ENCODE assay signal across 9 cellular contexts in genomic region chr2:21422050-21422449, GRCh38.
DNase-seq lines count a peak whose midpoint lies in the region; ATAC-seq and TF ChIP-seq lines count a peak whose summit lies in the region.
"Had no signal": no experiment of that assay in that cellular context is flagged by ENCODE, and none has a peak within 500 bp of the region (broad histone marks: within the 10 kb centered on the region; RNA-seq: fewer than 3 reads in every experiment).

No MANE protein-coding gene starts in this region.

- no peak overlapping the region for H3K4me3 Mint-ChIP-seq in endothelial cell (ENCODE audit: unreplicated experiment)
- H3K4me3 Mint-ChIP-seq in naive thymus-derived CD8-positive, alpha-beta T cell = peak overlapping the region in 1 of 10 donors; percentile 5
- H3K4me3 Mint-ChIP-seq: CD4-positive, CD25-positive, alpha-beta regulatory T cell had no signal

- H3K36me3 ChIP-seq in SK-N-SH (replicated peaks in 1 of 2; ENCODE audit: control insufficient read depth in 1 of 2, insufficient read depth in 2 of 2, low read length in 1 of 2) = no peaks in the 10 kb centered on the region

- no peaks in the 10 kb centered on the region for H3K9me3 Mint-ChIP-seq in endothelial cell (ENCODE audit: unreplicated experiment)
- peaks cover 0 to 19% (median 5%) of the 10 kb centered on the region in 9 donors for H3K9me3 Mint-ChIP-seq in naive thymus-derived CD8-positive, alpha-beta T cell

- TF ChIP-seq CTCF in SK-N-SH (IDR thresholded peaks at IDR 0.05) (peak; percentile 38), endothelial cell (IDR thresholded peaks at IDR 0.05; ENCODE audit: unreplicated experiment) (peak; percentile 71)

- no peaks in the 10 kb centered on the region for H3K79me2 ChIP-seq in SK-N-SH (ENCODE audit: insufficient read depth)

- H3K9ac ChIP-seq in SK-N-SH = no peak overlapping the region

- no peak overlapping the region for H3K4me2 ChIP-seq in SK-N-SH

- WGBS in SK-N-SH (ENCODE audit: low lambda C conversion rate) = 25% methylated on average over 2 of the region's 2 CpGs

- H2AFZ ChIP-seq in SK-N-SH (ENCODE audit: low read depth) = no peak overlapping the region

- no peaks in the 10 kb centered on the region for H3K9me2 ChIP-seq in SK-N-SH

- no peaks in the 10 kb centered on the region for H3K27me3 ChIP-seq in SK-N-SH (ENCODE audit: insufficient read depth)

- CTCF ChIA-PET in SK-N-SH (lab: Yijun Ruan, JAX) = interaction anchor here (0.7 to 2.5 kb wide), 16 partner anchors 9 to 409 kb away, joined by 3 to 13 read pairs (median 3); no protein-coding TSS in a partner anchor

- ATAC-seq in SK-N-SH treated with all-trans-retinoic acid at 6 μM for 48 hours = no peak
- peak; percentile 76 for ATAC-seq in GM21786 (IDR thresholded peaks at IDR 0.05; ENCODE audit: unreplicated experiment)
- ATAC-seq in naive thymus-derived CD8-positive, alpha-beta T cell = no peak

- no peak overlapping the region for H3K27ac Mint-ChIP-seq in endothelial cell (ENCODE audit: unreplicated experiment)
- no peak overlapping the region for H3K27ac Mint-ChIP-seq in naive thymus-derived CD8-positive, alpha-beta T cell
- H3K27ac Mint-ChIP-seq: CD4-positive, CD25-positive, alpha-beta regulatory T cell had no signal

- H3F3A ChIP-seq in SK-N-SH (replicated peaks; ENCODE audit: insufficient read depth) = no peaks in the 10 kb centered on the region

- no peaks in the 10 kb centered on the region for H4K20me1 ChIP-seq in SK-N-SH (ENCODE audit: insufficient read depth)

- H3K4me1 ChIP-seq in SK-N-SH (ENCODE audit: control insufficient read depth in 1 of 2, insufficient read depth in 2 of 2, low read depth in 1 of 2, low read length in 1 of 2) = peaks cover 0 to 3% of the 10 kb centered on the region in 2 experiments; a peak in 1 of 4 replicates

- TF ChIP-seq RAD21 in SK-N-SH (IDR thresholded peaks at IDR 0.05; ENCODE audit: low read length) = peak; percentile 70

- H3K4me3 ChIP-seq in SK-N-SH (ENCODE audit: low read depth in 2 of 2, low read length in 1 of 2) = peak overlapping the region in 1 of 2 experiments; percentile 37; a peak in 1 of 4 replicates

- TF ChIP-seq EP300 in SK-N-SH (IDR thresholded peaks at IDR 0.05; ENCODE audit: borderline replicate concordance in 1 of 2, low read depth in 1 of 2, low read length in 1 of 2) = no peak

- peak; percentile 45 for DNase-seq in SK-N-SH
- peak; percentile 26 for DNase-seq in NCI-H345 treated with DMSO at 0.1 percent for 48 hours (lab: John Stamatoyannopoulos, UW; ENCODE audit: unreplicated experiment)
- peak; percentile 85 for DNase-seq in endothelial cell (ENCODE audit: low spot score)
- no peak for DNase-seq in naive thymus-derived CD8-positive, alpha-beta T cell
- no peak for DNase-seq in epidermal melanocyte (ENCODE audit: insufficient read length, low spot score)
- no peak for DNase-seq in ureter (ENCODE audit: low spot score)

- POLR2A ChIA-PET in SK-N-SH (lab: Yijun Ruan, JAX) = interaction anchor here (0.9 kb wide), 1 partner anchor 18 kb away, joined by 3 read pairs; no protein-coding TSS in a partner anchor
- POLR2A ChIA-PET in naive thymus-derived CD8-positive, alpha-beta T cell (lab: Charles Lee) = no interaction called here

- peaks cover 4% of the 10 kb centered on the region; the same call in 1 of the 2 replicates for H3K9me3 ChIP-seq in SK-N-SH

- H3K27me3 Mint-ChIP-seq in endothelial cell (ENCODE audit: unreplicated experiment) = peaks cover 2% of the 10 kb centered on the region
- H3K27me3 Mint-ChIP-seq in naive thymus-derived CD8-positive, alpha-beta T cell = no peaks in the 10 kb centered on the region
- H3K27me3 Mint-ChIP-seq: CD4-positive, CD25-positive, alpha-beta regulatory T cell had no signal

- H3K36me3 Mint-ChIP-seq in endothelial cell (ENCODE audit: low read depth, unreplicated experiment) = no peaks in the 10 kb centered on the region
- no peaks in the 10 kb centered on the region for H3K36me3 Mint-ChIP-seq in naive thymus-derived CD8-positive, alpha-beta T cell
- H3K36me3 Mint-ChIP-seq: CD4-positive, CD25-positive, alpha-beta regulatory T cell had no signal

- no peaks in the 10 kb centered on the region for H3K4me1 Mint-ChIP-seq in endothelial cell (ENCODE audit: unreplicated experiment)
- H3K4me1 Mint-ChIP-seq in naive thymus-derived CD8-positive, alpha-beta T cell = no peaks in the 10 kb centered on the region
- H3K4me1 Mint-ChIP-seq: CD4-positive, CD25-positive, alpha-beta regulatory T cell had no signal

- H3K27ac ChIP-seq in SK-N-SH (ENCODE audit: low read depth in 2 of 2, low read length in 1 of 2) = no peak overlapping the region

TF ChIP-seq in SK-N-SH, 30 proteins besides CTCF, POLR2A, EP300 and RAD21:
- no peak for TF ChIP-seq EZH2phosphoT487 (IDR thresholded peaks at IDR 0.05; ENCODE audit: borderline replicate concordance, low read depth)
- TF ChIP-seq SMC3 (IDR thresholded peaks at IDR 0.05; ENCODE audit: low read depth, low read length) = peak; percentile 39; the same call in 1 of the 2 replicates

TF ChIP-seq in SK-N-SH treated with all-trans-retinoic acid at 6 μM for 48 hours, 23 proteins besides CTCF, POLR2A, EP300 and RAD21 (continues in another document):
- no peak for TF ChIP-seq SNAI2 (CRISPR knock-in tag; IDR thresholded peaks at IDR 0.05)
- TF ChIP-seq POU6F1 (CRISPR knock-in tag; IDR thresholded peaks at IDR 0.05; ENCODE audit: borderline replicate concordance, low read depth) = no peak
- TF ChIP-seq GLIS3 (CRISPR knock-in tag; IDR thresholded peaks at IDR 0.05) = no peak
- no peak for TF ChIP-seq TCF4 (CRISPR knock-in tag; IDR thresholded peaks at IDR 0.05; ENCODE audit: borderline replicate concordance)
- TF ChIP-seq ZFP3 (CRISPR knock-in tag; IDR thresholded peaks at IDR 0.05) = no peak
- no peak for TF ChIP-seq CREB5 (CRISPR knock-in tag; IDR thresholded peaks at IDR 0.05; ENCODE audit: low read depth)
- TF ChIP-seq ZNF565 (CRISPR knock-in tag; conservative IDR thresholded peaks at IDR 0.05; ENCODE audit: low read depth) = no peak
- TF ChIP-seq CSRNP3 (CRISPR knock-in tag; IDR thresholded peaks at IDR 0.05) = no peak
- TF ChIP-seq BACH2 (CRISPR knock-in tag; IDR thresholded peaks at IDR 0.05; ENCODE audit: borderline replicate concordance) = no peak
- TF ChIP-seq CSDC2 (CRISPR knock-in tag; IDR thresholded peaks at IDR 0.05) = no peak
- TF ChIP-seq TOX (CRISPR knock-in tag; IDR thresholded peaks at IDR 0.05; ENCODE audit: borderline replicate concordance) = no peak

Comparison
In these comparisons a context has a peak if more than half of its experiments do, and no peak if none do; other contexts are left out.
1. DNase-seq: peak in SK-N-SH (single experiment), NCI-H345 treated with DMSO at 0.1 percent for 48 hours (single experiment) and endothelial cell (single experiment); none in naive thymus-derived CD8-positive, alpha-beta T cell (0 of 10), epidermal melanocyte (single experiment) and ureter (single experiment).